Comparison of ENCODE assay signal across 8 cellular contexts in genomic region chr1:210400043-210400840, GRCh38.
DNase-seq lines count a peak whose midpoint lies in the region; ATAC-seq and TF ChIP-seq lines count a peak whose summit lies in the region.

No MANE protein-coding gene starts in this region.

- no peak overlapping the region for H3K4me3 Mint-ChIP-seq in activated CD4-positive, alpha-beta T cell treated with anti-CD3 and anti-CD28 coated beads for 36 hours
- no peak overlapping the region for H3K4me3 Mint-ChIP-seq in memory B cell
- peak overlapping the region; percentile 76 to 87 for H3K4me3 Mint-ChIP-seq in stimulated activated naive CD8-positive, alpha-beta T cell treated with anti-CD3 and anti-CD28 coated beads, Interleukin-15, amount 100 ng/mL, for 72 hours

- CTCF ChIA-PET in activated CD4-positive, alpha-beta T cell treated with anti-CD3 and anti-CD28 coated beads for 36 hours (lab: Charles Lee): interaction anchor here (0.7 to 3.1 kb wide), 25 partner anchors 9 to 734 kb away, joined by 3 to 44 read pairs (median 4); partner anchors contain the start of gene KCNH1

- no peak overlapping the region for H3K4me3 ChIP-seq in dorsolateral prefrontal cortex

- H3K27me3 Mint-ChIP-seq in activated CD4-positive, alpha-beta T cell treated with anti-CD3 and anti-CD28 coated beads for 36 hours: peaks cover 8% of the 10 kb centered on the region
- H3K27me3 Mint-ChIP-seq in memory B cell: no peaks in the 10 kb centered on the region
- H3K27me3 Mint-ChIP-seq in stimulated activated naive CD8-positive, alpha-beta T cell treated with anti-CD3 and anti-CD28 coated beads, Interleukin-15, amount 100 ng/mL, for 72 hours: no peaks in the 10 kb centered on the region

- peak; percentile 82 for ATAC-seq in GM19324 (IDR thresholded peaks at IDR 0.05; ENCODE audit: low FRiP score, unreplicated experiment)
- peak; percentile 91 for ATAC-seq in HG03280 (IDR thresholded peaks at IDR 0.05; ENCODE audit: unreplicated experiment)
- ATAC-seq in activated CD4-positive, alpha-beta T cell treated with anti-CD3 and anti-CD28 coated beads for 36 hours: peak; percentile 79
- peak; percentile 83 for ATAC-seq in memory B cell (ENCODE audit: low read depth)
- ATAC-seq in stimulated activated naive CD8-positive, alpha-beta T cell treated with anti-CD3 and anti-CD28 coated beads, Interleukin-15, amount 100 ng/mL, for 72 hours: peak; percentile 89

- peak overlapping the region in 1 of 59 donors; percentile 31 for H3K27ac ChIP-seq in dorsolateral prefrontal cortex

- TF ChIP-seq CTCF in dorsolateral prefrontal cortex (IDR thresholded peaks at IDR 0.05 in 54 of 56, conservative IDR thresholded peaks at IDR 0.05 in 2 of 56; ENCODE audit: low read depth in 1 of 56, partially characterized antibody in 56 of 56): peak in 55 of 56 donors; percentile 44 to 98 (median 89)

- peak; percentile 93 for DNase-seq in COLO829 (ENCODE audit: low spot score)
- DNase-seq in NCI-H345 treated with DMSO at 0.1 percent for 48 hours (lab: John Stamatoyannopoulos, UW; ENCODE audit: unreplicated experiment): peak; percentile 31
- peak; percentile 76 for DNase-seq in activated CD4-positive, alpha-beta T cell treated with anti-CD3 and anti-CD28 coated beads for 36 hours
- DNase-seq in dorsolateral prefrontal cortex: peak; percentile 28 to 84 (median 62)
- DNase-seq in memory B cell (ENCODE audit: low spot score in 2 of 2): peak; percentile 28 to 36
- DNase-seq in stimulated activated naive CD8-positive, alpha-beta T cell treated with anti-CD3 and anti-CD28 coated beads, Interleukin-15, amount 100 ng/mL, for 72 hours: peak; percentile 78 to 88

- POLR2A ChIA-PET in activated CD4-positive, alpha-beta T cell treated with anti-CD3 and anti-CD28 coated beads for 36 hours (lab: Charles Lee): interaction anchor here (0.7 to 2.0 kb wide), 5 partner anchors 26 to 630 kb away, joined by 3 to 21 read pairs (median 4); no protein-coding TSS in a partner anchor

- peak overlapping the region; percentile 94 for H3K27ac Mint-ChIP-seq in activated CD4-positive, alpha-beta T cell treated with anti-CD3 and anti-CD28 coated beads for 36 hours
- H3K27ac Mint-ChIP-seq in memory B cell: peak overlapping the region; percentile 19
- peak overlapping the region; percentile 97 for H3K27ac Mint-ChIP-seq in stimulated activated naive CD8-positive, alpha-beta T cell treated with anti-CD3 and anti-CD28 coated beads, Interleukin-15, amount 100 ng/mL, for 72 hours

- no peaks in the 10 kb centered on the region for H3K36me3 Mint-ChIP-seq in activated CD4-positive, alpha-beta T cell treated with anti-CD3 and anti-CD28 coated beads for 36 hours (ENCODE audit: low read depth)
- peaks cover 24% of the 10 kb centered on the region for H3K36me3 Mint-ChIP-seq in memory B cell

- intact Hi-C loops in activated CD4-positive, alpha-beta T cell treated with anti-CD3 and anti-CD28 coated beads for 36 hours (cut with DNase I, micrococcal nuclease): loop anchor here (1.0 to 5.0 kb wide), 12 partner anchors 26 to 540 kb away; no protein-coding TSS in a partner anchor
- intact Hi-C loops in dorsolateral prefrontal cortex (cut with DNase I): loop anchor here (2.0 to 10.0 kb wide), 4 partner anchors 39 to 255 kb away; partner anchors contain the start of gene SERTAD4 (in 1 of the 2)

- no peaks in the 10 kb centered on the region for H3K27me3 ChIP-seq in dorsolateral prefrontal cortex

- peaks cover 44% of the 10 kb centered on the region for H3K4me1 Mint-ChIP-seq in activated CD4-positive, alpha-beta T cell treated with anti-CD3 and anti-CD28 coated beads for 36 hours
- peaks cover 6% of the 10 kb centered on the region for H3K4me1 Mint-ChIP-seq in memory B cell
- H3K4me1 Mint-ChIP-seq in stimulated activated naive CD8-positive, alpha-beta T cell treated with anti-CD3 and anti-CD28 coated beads, Interleukin-15, amount 100 ng/mL, for 72 hours: peaks cover 56% of the 10 kb centered on the region

- peaks cover 2% of the 10 kb centered on the region for H3K9me3 Mint-ChIP-seq in activated CD4-positive, alpha-beta T cell treated with anti-CD3 and anti-CD28 coated beads for 36 hours (ENCODE audit: low read depth)
- peaks cover 2% of the 10 kb centered on the region for H3K9me3 Mint-ChIP-seq in memory B cell
- H3K9me3 Mint-ChIP-seq in stimulated activated naive CD8-positive, alpha-beta T cell treated with anti-CD3 and anti-CD28 coated beads, Interleukin-15, amount 100 ng/mL, for 72 hours: peaks cover 5 to 7% of the 10 kb centered on the region in 2 donors

Comparison
In these comparisons a context has a peak if more than half of its experiments do, and no peak if none do; other contexts are left out.
1. DNase-seq: peak in every context shown above with its lines; median percentile 93 in COLO829; 83 in stimulated activated naive CD8-positive, alpha-beta T cell treated with anti-CD3 and anti-CD28 coated beads, Interleukin-15, amount 100 ng/mL, for 72 hours; 76 in activated CD4-positive, alpha-beta T cell treated with anti-CD3 and anti-CD28 coated beads for 36 hours; 62 in dorsolateral prefrontal cortex; 32 in memory B cell; 31 in NCI-H345 treated with DMSO at 0.1 percent for 48 hours.
2. H3K27ac Mint-ChIP-seq: peak in every context shown above with its lines; median percentile 97 in stimulated activated naive CD8-positive, alpha-beta T cell treated with anti-CD3 and anti-CD28 coated beads, Interleukin-15, amount 100 ng/mL, for 72 hours; 94 in activated CD4-positive, alpha-beta T cell treated with anti-CD3 and anti-CD28 coated beads for 36 hours; 19 in memory B cell.
3. H3K4me3 Mint-ChIP-seq: peak in stimulated activated naive CD8-positive, alpha-beta T cell treated with anti-CD3 and anti-CD28 coated beads, Interleukin-15, amount 100 ng/mL, for 72 hours (2 of 2); none in activated CD4-positive, alpha-beta T cell treated with anti-CD3 and anti-CD28 coated beads for 36 hours (single experiment) and memory B cell (single experiment).
4. Peak in every context shown above with its lines, with median percentiles within 50 percentile points of each other: ATAC-seq.